Comparison of ENCODE assay signal across 14 cellular contexts in genomic region chr10:46220872-46221538, GRCh38.
DNase-seq lines count a peak whose midpoint lies in the region; ATAC-seq, FAIRE-seq and TF ChIP-seq lines count a peak whose summit lies in the region.
"Had no signal": no experiment of that assay in that cellular context is flagged by ENCODE, and none has a peak within 500 bp of the region (broad histone marks: within the 10 kb centered on the region; RNA-seq: fewer than 3 reads in every experiment).

No MANE protein-coding gene starts in this region.

- TF ChIP-seq RAD21 in H1 (IDR thresholded peaks at IDR 0.05 in 1 of 2, conservative IDR thresholded peaks at IDR 0.05 in 1 of 2; ENCODE audit: low read depth in 2 of 2, low read length in 2 of 2) = peak in 1 of 2 experiments; percentile 2; a peak in 1 of 4 replicates

- no peak for FAIRE-seq in H1 (lab: Jason Lieb, UNC)

- H3K27ac ChIP-seq in H9 (ENCODE audit: insufficient read length, low read depth, low read length) = no peak overlapping the region
- no peak overlapping the region for H3K27ac ChIP-seq in H1 (ENCODE audit: low read depth, low read length)

- H3K14ac ChIP-seq in H9 (ENCODE audit: insufficient read depth, low read length) (no peak overlapping the region), H1 (ENCODE audit: insufficient read length) (no peak overlapping the region)

- TF ChIP-seq CTCF in H9 (conservative IDR thresholded peaks at IDR 0.05) = peak; percentile 37; the same call in 2 of the 3 replicates
- TF ChIP-seq CTCF in H1 (IDR thresholded peaks at IDR 0.05; ENCODE audit: control extremely low read depth in 1 of 3, insufficient read depth in 1 of 3, low read depth in 1 of 3, low read length in 3 of 3) = peak in 1 of 3 experiments; percentile 31; a peak in 1 of 4 replicates

- ATAC-seq in activated CD8-positive, alpha-beta memory T cell treated with anti-CD3 and anti-CD28 coated beads, Interleukin-2, amount 10 ng/mL, durations not matched to agents 7 days and 5 days = no peak
- ATAC-seq in GM21528 (IDR thresholded peaks at IDR 0.05; ENCODE audit: low FRiP score, unreplicated experiment) = no peak

- TF ChIP-seq EP300 in H1 (IDR thresholded peaks at IDR 0.05; ENCODE audit: borderline replicate concordance in 1 of 2, low read depth in 2 of 2, low read length in 2 of 2) = no peak

- no peak overlapping the region for H2BK20ac ChIP-seq in H9 (ENCODE audit: low read depth, low read length, poor library complexity, severe bottlenecking)
- H2BK20ac ChIP-seq in H1 (ENCODE audit: low read length) = no peak overlapping the region

- H3K9ac ChIP-seq in H9 (ENCODE audit: extremely low read depth, insufficient read length, low read length) = no peak overlapping the region
- H3K9ac ChIP-seq in H1 (replicated peaks in 1 of 4; ENCODE audit: extremely low read depth in 1 of 4, low read depth in 3 of 4, low read length in 3 of 4) = no peak overlapping the region

- no CpG with 5 or more reads among the region's 9 CpGs for WGBS in H9 (ENCODE audit: extremely low coverage, insufficient read length, low lambda C conversion rate)
- WGBS in H1 (ENCODE audit: extremely low coverage in 1 of 2, insufficient coverage in 1 of 2, insufficient read length in 1 of 2, insufficient replicate concordance in 2 of 2, low coverage in 1 of 2, low lambda C conversion rate in 2 of 2, missing lambda C conversion rate in 1 of 2), 2 experiments = 83% methylated on average over 9 of the region's 9 CpGs; no CpG with 5 or more reads in 1 of the 2 experiments

- H3K23ac ChIP-seq in H9 (ENCODE audit: insufficient read length, low read depth, low read length) (no peak overlapping the region), H1 (ENCODE audit: insufficient read length) (no peak overlapping the region)

- H4K8ac ChIP-seq in H9 (replicated peaks; ENCODE audit: insufficient read length, low read depth, low read length) (no peak overlapping the region), H1 (ENCODE audit: extremely low read depth, insufficient read depth, low read length) (0 out of 2 replicates have a peak overlapping the region, but pooled peaks have one; percentile 28)

- H3K79me1 ChIP-seq in H9 (ENCODE audit: insufficient read depth, low read depth, low read length, poor library complexity, severe bottlenecking) (no peaks in the 10 kb centered on the region), H1 (ENCODE audit: low read depth, low read length) (no peaks in the 10 kb centered on the region)

- H3K18ac ChIP-seq in H9 (ENCODE audit: insufficient read length, low read depth, low read length) (no peak overlapping the region), H1 (ENCODE audit: extremely low read depth, low read length) (no peak overlapping the region)

- H2BK120ac ChIP-seq in H9 (ENCODE audit: low read depth, low read length, poor library complexity, severe bottlenecking) (no peak overlapping the region), H1 (replicated peaks; ENCODE audit: low read depth, low read length) (no peak overlapping the region)

- H3K36me3 Mint-ChIP-seq in activated CD8-positive, alpha-beta memory T cell treated with anti-CD3 and anti-CD28 coated beads, Interleukin-2, amount 10 ng/mL, durations not matched to agents 7 days and 5 days = no peaks in the 10 kb centered on the region
- no peaks in the 10 kb centered on the region; a peak in 2 of 7 replicates for H3K36me3 Mint-ChIP-seq in H9 (ENCODE audit: insufficient read depth in 1 of 3, low read depth in 3 of 3)
- H3K36me3 Mint-ChIP-seq in activated T-helper 2 cell treated with anti-CD3 and anti-CD28 coated beads, Interferon-gamma antibody, Interleukin-2, Interleukin-4, amounts not matched to agents 10 μg/mL and 5 μg/mL and 100 μg/mL, durations not matched to agents 14 hours and 24 hours and 36 hours (ENCODE audit: low read depth) = peaks cover 10% of the 10 kb centered on the region

- TF ChIP-seq POLR2A in H1 (IDR thresholded peaks at IDR 0.05; ENCODE audit: control extremely low read depth in 1 of 2, low read depth in 2 of 2, low read length in 2 of 2) = no peak

- POLR2A ChIA-PET in H1 (lab: Charles Lee; ENCODE audit: partially characterized antibody) = no interaction called here

- H2AK5ac ChIP-seq in H9 (ENCODE audit: insufficient read length, low read length) = no peak overlapping the region
- no peak overlapping the region for H2AK5ac ChIP-seq in H1 (ENCODE audit: low read depth, low read length)

- no peaks in the 10 kb centered on the region for H3K9me3 Mint-ChIP-seq in activated CD8-positive, alpha-beta memory T cell treated with anti-CD3 and anti-CD28 coated beads, Interleukin-2, amount 10 ng/mL, durations not matched to agents 7 days and 5 days (ENCODE audit: low read depth)
- no peaks in the 10 kb centered on the region; a peak in 2 of 5 replicates for H3K9me3 Mint-ChIP-seq in H9
- H3K9me3 Mint-ChIP-seq in activated T-helper 2 cell treated with anti-CD3 and anti-CD28 coated beads, Interferon-gamma antibody, Interleukin-2, Interleukin-4, amounts not matched to agents 10 μg/mL and 5 μg/mL and 100 μg/mL, durations not matched to agents 14 hours and 24 hours and 36 hours = no peaks in the 10 kb centered on the region
- H3K9me3 Mint-ChIP-seq: stimulated activated naive CD8-positive, alpha-beta T cell treated with anti-CD3 and anti-CD28 coated beads, Interleukin-15, Interleukin-2, amounts not matched to agents 100 ng/mL and 50 ng/mL, for 24 hours had no signal

- H4K91ac ChIP-seq in H9 (ENCODE audit: insufficient read length, low read depth, low read length) (no peak overlapping the region), H1 (replicated peaks; ENCODE audit: insufficient read length, low read length) (no peak overlapping the region)

- H2AFZ ChIP-seq in H9 (ENCODE audit: low read length) (no peak overlapping the region), H1 (ENCODE audit: low read length) (no peak overlapping the region)

- no peak overlapping the region for H3K27ac Mint-ChIP-seq in activated CD8-positive, alpha-beta memory T cell treated with anti-CD3 and anti-CD28 coated beads, Interleukin-2, amount 10 ng/mL, durations not matched to agents 7 days and 5 days
- no peak overlapping the region for H3K27ac Mint-ChIP-seq in H9
- H3K27ac Mint-ChIP-seq in activated T-helper 2 cell treated with anti-CD3 and anti-CD28 coated beads, Interferon-gamma antibody, Interleukin-2, Interleukin-4, amounts not matched to agents 10 μg/mL and 5 μg/mL and 100 μg/mL, durations not matched to agents 14 hours and 24 hours and 36 hours = no peak overlapping the region
- H3K27ac Mint-ChIP-seq: stimulated activated naive CD8-positive, alpha-beta T cell treated with anti-CD3 and anti-CD28 coated beads, Interleukin-15, Interleukin-2, amounts not matched to agents 100 ng/mL and 50 ng/mL, for 24 hours had no signal

- no peak overlapping the region for H4K5ac ChIP-seq in H9 (ENCODE audit: insufficient read length, low read depth, low read length)
- H4K5ac ChIP-seq in H1 (ENCODE audit: insufficient read length, low read depth, low read length) = no peak overlapping the region

- H4K20me1 ChIP-seq in H9 (ENCODE audit: control insufficient read depth, insufficient read depth, insufficient read length) = no peaks in the 10 kb centered on the region
- H4K20me1 ChIP-seq in H1 (replicated peaks in 1 of 2; ENCODE audit: control insufficient read depth in 1 of 2, insufficient read depth in 2 of 2, low read length in 2 of 2) = no peaks in the 10 kb centered on the region

- H3K4me1 ChIP-seq in H9 (ENCODE audit: insufficient read depth, low read length) = no peaks in the 10 kb centered on the region
- H3K4me1 ChIP-seq in H1 (replicated peaks in 1 of 4; ENCODE audit: control insufficient read depth in 3 of 4, insufficient read depth in 4 of 4, low read length in 3 of 4) = no peaks in the 10 kb centered on the region; a peak in 1 of 7 replicates

- H3K56ac ChIP-seq in H9 (ENCODE audit: insufficient read length, low read depth, low read length) (no peak overlapping the region), H1 (replicated peaks; ENCODE audit: insufficient read length, low read depth, low read length) (no peak overlapping the region)

- H3T11ph ChIP-seq in H9 (ENCODE audit: low read length) = no peak overlapping the region

- H3K23me2 ChIP-seq in H9 (ENCODE audit: insufficient read length, low read depth, low read length, poor library complexity, severe bottlenecking) (no peaks in the 10 kb centered on the region), H1 (ENCODE audit: low read depth, low read length) (peaks cover 5% of the 10 kb centered on the region; the same call in 1 of the 2 replicates)

- no peak overlapping the region for H2BK5ac ChIP-seq in H9 (ENCODE audit: insufficient read length, low read length)
- no peak overlapping the region for H2BK5ac ChIP-seq in H1 (ENCODE audit: low read depth, low read length)

- no peaks in the 10 kb centered on the region for H3K9me3 ChIP-seq in H9 (ENCODE audit: control insufficient read depth, low read depth, low read length)
- peaks cover 8 to 10% of the 10 kb centered on the region in 2 experiments for H3K9me3 ChIP-seq in H1 (ENCODE audit: insufficient read depth in 2 of 2, low read depth in 1 of 2, low read length in 1 of 2)

- no peak overlapping the region for H3K4me2 ChIP-seq in H9 (ENCODE audit: insufficient read depth, insufficient read length, low read length)
- no peak overlapping the region for H3K4me2 ChIP-seq in H1 (ENCODE audit: insufficient read depth in 1 of 2, low read depth in 2 of 2, low read length in 2 of 2)

- no peaks in the 10 kb centered on the region for H3K36me3 ChIP-seq in H1 (ENCODE audit: control insufficient read depth in 2 of 4, insufficient read depth in 4 of 4, low read length in 3 of 4)

- H3K4ac ChIP-seq in H9 (ENCODE audit: low read depth, low read length) = no peak overlapping the region
- no peak overlapping the region for H3K4ac ChIP-seq in H1 (replicated peaks; ENCODE audit: insufficient read length, low read depth, low read length)

- no peak overlapping the region for H2BK15ac ChIP-seq in H9 (ENCODE audit: low read depth, low read length)
- H2BK15ac ChIP-seq in H1 (ENCODE audit: low read length) = peak overlapping the region; percentile 36; the same call in 1 of the 2 replicates

- H3K27me3 ChIP-seq in H9 (ENCODE audit: insufficient read depth, low read length) (no peaks in the 10 kb centered on the region), H1 (replicated peaks in 1 of 4; ENCODE audit: control insufficient read depth in 3 of 4, extremely low read depth in 1 of 4, insufficient read depth in 3 of 4, low read length in 3 of 4) (no peaks in the 10 kb centered on the region)

- H3K4me3 ChIP-seq in H1 (ENCODE audit: extremely low read depth in 1 of 4, insufficient read depth in 2 of 4, low read depth in 3 of 4, low read length in 4 of 4) = no peak overlapping the region

- no peak overlapping the region for H2BK12ac ChIP-seq in H9 (ENCODE audit: insufficient read length, low read depth, low read length)
- H2BK12ac ChIP-seq in H1 (ENCODE audit: low read depth, low read length) = no peak overlapping the region; the same call in 1 of the 2 replicates

- H3K79me2 ChIP-seq in H9 (ENCODE audit: insufficient read depth, low read length) (no peaks in the 10 kb centered on the region), H1 (ENCODE audit: control insufficient read depth in 1 of 2, insufficient read depth in 2 of 2, low read length in 2 of 2) (no peaks in the 10 kb centered on the region)

- no peaks in the 10 kb centered on the region for H3K27me3 Mint-ChIP-seq in activated CD8-positive, alpha-beta memory T cell treated with anti-CD3 and anti-CD28 coated beads, Interleukin-2, amount 10 ng/mL, durations not matched to agents 7 days and 5 days
- H3K27me3 Mint-ChIP-seq in H9 (ENCODE audit: low read depth) = peaks cover 7% of the 10 kb centered on the region
- no peaks in the 10 kb centered on the region for H3K27me3 Mint-ChIP-seq in activated T-helper 2 cell treated with anti-CD3 and anti-CD28 coated beads, Interferon-gamma antibody, Interleukin-2, Interleukin-4, amounts not matched to agents 10 μg/mL and 5 μg/mL and 100 μg/mL, durations not matched to agents 14 hours and 24 hours and 36 hours (ENCODE audit: low read depth)
- H3K27me3 Mint-ChIP-seq: stimulated activated naive CD8-positive, alpha-beta T cell treated with anti-CD3 and anti-CD28 coated beads, Interleukin-15, Interleukin-2, amounts not matched to agents 100 ng/mL and 50 ng/mL, for 24 hours had no signal

- intact Hi-C loops in posterior vena cava (cut with DNase I) = no loop called here
- intact Hi-C loops in activated T-helper 2 cell treated with anti-CD3 and anti-CD28 coated beads, Interferon-gamma antibody, Interleukin-2, Interleukin-4, amounts not matched to agents 10 μg/mL and 5 μg/mL and 100 μg/mL, durations not matched to agents 14 hours and 24 hours and 36 hours (cut with micrococcal nuclease) = no loop called here

- peak; percentile 30 for DNase-seq in activated CD8-positive, alpha-beta memory T cell treated with anti-CD3 and anti-CD28 coated beads, Interleukin-2, amount 10 ng/mL, durations not matched to agents 7 days and 5 days
- no peak for DNase-seq in activated CD8-positive, alpha-beta memory T cell treated with anti-CD3 and anti-CD28 coated beads for 24 hours
- DNase-seq in H9 (peak; percentile 30), H1 (ENCODE audit: low read depth in 1 of 2, low spot score in 2 of 2) (no peak), posterior vena cava (ENCODE audit: low spot score) (peak; percentile 59), NCI-H524 treated with DMSO at 0.1 percent for 48 hours (lab: John Stamatoyannopoulos, UW) (no peak)
- DNase-seq in activated T-helper 2 cell treated with anti-CD3 and anti-CD28 coated beads, Interferon-gamma antibody, Interleukin-2, Interleukin-4, amounts not matched to agents 10 μg/mL and 5 μg/mL and 100 μg/mL, durations not matched to agents 14 hours and 24 hours and 36 hours (ENCODE audit: low spot score) = no peak
- DNase-seq: activated CD4-positive, alpha-beta T cell treated with anti-CD3 and anti-CD28 coated beads, Interleukin-2, amount 50 U/mL, for 4 hours; AML-193; cortex of kidney; GF-D8; stimulated activated CD4-positive, alpha-beta T cell treated with anti-CD3 and anti-CD28 coated beads, Interleukin-2, amount 100 ng/mL, for 48 hours had no signal

- CTCF ChIA-PET in activated CD8-positive, alpha-beta memory T cell treated with anti-CD3 and anti-CD28 coated beads, Interleukin-2, amount 10 ng/mL, durations not matched to agents 7 days and 5 days (lab: Charles Lee) = no interaction called here
- CTCF ChIA-PET in H1 (lab: Charles Lee; ENCODE audit: partially characterized antibody) = interaction anchor here (0.6 to 6.0 kb wide), 6 partner anchors 7 to 986 kb away, joined by 3 to 73 read pairs (median 3); no protein-coding TSS in a partner anchor

- peaks cover 26% of the 10 kb centered on the region for H3K4me1 Mint-ChIP-seq in activated CD8-positive, alpha-beta memory T cell treated with anti-CD3 and anti-CD28 coated beads, Interleukin-2, amount 10 ng/mL, durations not matched to agents 7 days and 5 days
- H3K4me1 Mint-ChIP-seq in H9 = peaks cover 0 to 5% of the 10 kb centered on the region in 2 experiments; a peak in 2 of 4 replicates
- peaks cover 7% of the 10 kb centered on the region for H3K4me1 Mint-ChIP-seq in activated T-helper 2 cell treated with anti-CD3 and anti-CD28 coated beads, Interferon-gamma antibody, Interleukin-2, Interleukin-4, amounts not matched to agents 10 μg/mL and 5 μg/mL and 100 μg/mL, durations not matched to agents 14 hours and 24 hours and 36 hours (ENCODE audit: low read depth)

- H3K4me3 Mint-ChIP-seq in activated CD8-positive, alpha-beta memory T cell treated with anti-CD3 and anti-CD28 coated beads, Interleukin-2, amount 10 ng/mL, durations not matched to agents 7 days and 5 days = no peak overlapping the region
- no peak overlapping the region for H3K4me3 Mint-ChIP-seq in H9
- H3K4me3 Mint-ChIP-seq in activated T-helper 2 cell treated with anti-CD3 and anti-CD28 coated beads, Interferon-gamma antibody, Interleukin-2, Interleukin-4, amounts not matched to agents 10 μg/mL and 5 μg/mL and 100 μg/mL, durations not matched to agents 14 hours and 24 hours and 36 hours (ENCODE audit: low read depth) = no peak overlapping the region
- H3K4me3 Mint-ChIP-seq: stimulated activated naive CD8-positive, alpha-beta T cell treated with anti-CD3 and anti-CD28 coated beads, Interleukin-15, Interleukin-2, amounts not matched to agents 100 ng/mL and 50 ng/mL, for 24 hours had no signal

Comparison
In these comparisons a context has a peak if more than half of its experiments do, and no peak if none do; other contexts are left out.
1. DNase-seq: peak in activated CD8-positive, alpha-beta memory T cell treated with anti-CD3 and anti-CD28 coated beads, Interleukin-2, amount 10 ng/mL, durations not matched to agents 7 days and 5 days (single experiment), H9 (single experiment) and posterior vena cava (single experiment); none in activated CD8-positive, alpha-beta memory T cell treated with anti-CD3 and anti-CD28 coated beads for 24 hours (single experiment), H1 (0 of 2), activated T-helper 2 cell treated with anti-CD3 and anti-CD28 coated beads, Interferon-gamma antibody, Interleukin-2, Interleukin-4, amounts not matched to agents 10 μg/mL and 5 μg/mL and 100 μg/mL, durations not matched to agents 14 hours and 24 hours and 36 hours (single experiment) and NCI-H524 treated with DMSO at 0.1 percent for 48 hours (single experiment).